In the genomic region with DNA sequence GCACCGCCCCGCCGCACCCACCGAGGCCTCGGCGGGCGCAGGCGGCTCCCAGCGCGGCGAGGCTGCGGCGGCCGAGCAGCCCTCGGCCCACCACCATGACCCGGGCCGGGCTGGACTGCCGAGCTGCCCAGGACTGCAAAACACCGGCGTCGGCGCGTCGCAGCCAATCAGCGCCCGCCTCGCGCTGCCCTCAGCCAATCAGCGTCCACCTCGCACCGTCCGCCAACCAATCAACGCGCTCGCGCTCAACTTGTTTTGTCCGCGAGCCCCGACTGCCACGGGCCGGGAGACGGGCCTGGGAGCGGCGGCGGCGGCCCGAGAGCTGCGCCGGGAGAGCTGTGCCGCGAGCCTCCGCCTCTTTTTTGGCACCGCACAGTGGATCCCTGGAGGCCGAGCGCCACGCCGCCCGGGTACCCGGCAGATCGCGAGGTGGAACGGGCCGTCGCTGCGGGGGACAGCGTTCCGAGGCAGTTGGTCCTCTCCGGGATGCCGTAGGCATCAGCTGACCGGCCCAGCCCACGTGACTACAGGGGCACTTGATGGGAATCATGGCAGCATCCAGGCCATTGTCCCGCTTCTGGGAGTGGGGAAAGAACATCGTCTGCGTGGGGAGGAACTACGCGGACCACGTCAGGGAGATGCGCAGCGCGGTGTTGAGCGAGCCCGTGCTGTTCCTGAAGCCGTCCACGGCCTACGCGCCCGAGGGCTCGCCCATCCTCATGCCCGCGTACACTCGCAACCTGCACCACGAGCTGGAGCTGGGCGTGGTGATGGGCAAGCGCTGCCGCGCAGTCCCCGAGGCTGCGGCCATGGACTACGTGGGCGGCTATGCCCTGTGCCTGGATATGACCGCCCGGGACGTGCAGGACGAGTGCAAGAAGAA, we compare ENCODE assay signal across 1 cellular context.
TF ChIP-seq lines count a peak whose summit lies in the region.

Gene FAHD1, plus strand, starts transcription at position 516 of the 883 bp plus-strand sequence. Its CDS starts 33 bp downstream, at position 549.
Gene HAGH, minus strand, starts transcription at position 135 of the 883 bp plus-strand sequence. Its CDS starts 38 bp downstream, at position 97.

TF ChIP-seq in HepG2, 621 proteins besides CTCF, POLR2A, EP300 and RAD21 (continued from another document and continues in another):
- TF ChIP-seq IRF1 (CRISPR knock-in tag; IDR thresholded peaks at IDR 0.05; ENCODE audit: low read depth): no peak
- TF ChIP-seq MIXL1 (CRISPR knock-in tag; IDR thresholded peaks at IDR 0.05): peak; percentile 77
- TF ChIP-seq RBFOX2 (IDR thresholded peaks at IDR 0.05; ENCODE audit: low read depth, low read length): peak; percentile 94
- TF ChIP-seq TMF1 (CRISPR knock-in tag; IDR thresholded peaks at IDR 0.05; ENCODE audit: low read depth): peak; percentile 87; the same call in 1 of the 2 replicates
- no peak for TF ChIP-seq ZNF207 (IDR thresholded peaks at IDR 0.05; ENCODE audit: borderline replicate concordance)
- TF ChIP-seq ZNF781 (CRISPR knock-in tag; IDR thresholded peaks at IDR 0.05; ENCODE audit: borderline replicate concordance, not compliant biosample characterization): peak; percentile 93
- peak; percentile 74 for TF ChIP-seq ZNF33B (CRISPR knock-in tag; IDR thresholded peaks at IDR 0.05)
- TF ChIP-seq CENPBD1 (CRISPR knock-in tag; IDR thresholded peaks at IDR 0.05; ENCODE audit: borderline replicate concordance, low read depth): no peak
- no peak; the same call in 1 of the 2 replicates for TF ChIP-seq ZSCAN12 (CRISPR knock-in tag; IDR thresholded peaks at IDR 0.05)
- no peak; the same call in 1 of the 2 replicates for TF ChIP-seq ZFP36L2 (CRISPR knock-in tag; IDR thresholded peaks at IDR 0.05)
- peak; percentile 90; the same call in 1 of the 2 replicates for TF ChIP-seq MEIS1 (CRISPR knock-in tag; IDR thresholded peaks at IDR 0.05; ENCODE audit: borderline replicate concordance)
- TF ChIP-seq ZNF460 (CRISPR knock-in tag; IDR thresholded peaks at IDR 0.05; ENCODE audit: borderline replicate concordance): no peak
- peak; percentile 58 for TF ChIP-seq SKI (IDR thresholded peaks at IDR 0.05; ENCODE audit: partially characterized antibody)
- peak; percentile 87 for TF ChIP-seq CENPT (CRISPR knock-in tag; IDR thresholded peaks at IDR 0.05; ENCODE audit: low read depth)
- no peak for TF ChIP-seq ZNF34 (CRISPR knock-in tag; IDR thresholded peaks at IDR 0.05; ENCODE audit: borderline replicate concordance)
- no peak; the same call in 1 of the 2 replicates for TF ChIP-seq GLI4 (CRISPR knock-in tag; IDR thresholded peaks at IDR 0.05; ENCODE audit: borderline replicate concordance)
- TF ChIP-seq, protein P1, sequence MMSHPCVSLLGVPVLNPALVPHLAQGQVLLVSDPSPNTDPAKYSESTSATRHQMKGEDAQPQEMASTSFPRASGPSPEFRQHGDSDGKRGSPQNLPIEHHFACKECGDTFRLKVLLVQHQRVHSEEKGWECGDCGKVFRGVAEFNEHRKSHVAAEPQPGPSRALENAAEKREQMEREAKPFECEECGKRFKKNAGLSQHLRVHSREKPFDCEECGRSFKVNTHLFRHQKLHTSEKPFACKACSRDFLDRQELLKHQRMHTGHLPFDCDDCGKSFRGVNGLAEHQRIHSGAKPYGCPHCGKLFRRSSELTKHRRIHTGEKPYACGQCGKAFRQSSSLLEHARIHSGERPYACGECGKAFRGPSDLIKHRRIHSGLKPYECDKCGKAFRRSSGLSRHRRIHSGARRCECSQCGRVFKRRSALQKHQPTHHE (CRISPR knock-in tag; IDR thresholded peaks at IDR 0.05; ENCODE audit: borderline replicate concordance): 0 out of 2 replicates have a peak, but pooled peaks have one; percentile 48
- peak; percentile 90 for TF ChIP-seq UBTF (CRISPR knock-in tag; IDR thresholded peaks at IDR 0.05)
- TF ChIP-seq MTF1 (CRISPR knock-in tag; IDR thresholded peaks at IDR 0.05): no peak
- TF ChIP-seq, protein P2, sequence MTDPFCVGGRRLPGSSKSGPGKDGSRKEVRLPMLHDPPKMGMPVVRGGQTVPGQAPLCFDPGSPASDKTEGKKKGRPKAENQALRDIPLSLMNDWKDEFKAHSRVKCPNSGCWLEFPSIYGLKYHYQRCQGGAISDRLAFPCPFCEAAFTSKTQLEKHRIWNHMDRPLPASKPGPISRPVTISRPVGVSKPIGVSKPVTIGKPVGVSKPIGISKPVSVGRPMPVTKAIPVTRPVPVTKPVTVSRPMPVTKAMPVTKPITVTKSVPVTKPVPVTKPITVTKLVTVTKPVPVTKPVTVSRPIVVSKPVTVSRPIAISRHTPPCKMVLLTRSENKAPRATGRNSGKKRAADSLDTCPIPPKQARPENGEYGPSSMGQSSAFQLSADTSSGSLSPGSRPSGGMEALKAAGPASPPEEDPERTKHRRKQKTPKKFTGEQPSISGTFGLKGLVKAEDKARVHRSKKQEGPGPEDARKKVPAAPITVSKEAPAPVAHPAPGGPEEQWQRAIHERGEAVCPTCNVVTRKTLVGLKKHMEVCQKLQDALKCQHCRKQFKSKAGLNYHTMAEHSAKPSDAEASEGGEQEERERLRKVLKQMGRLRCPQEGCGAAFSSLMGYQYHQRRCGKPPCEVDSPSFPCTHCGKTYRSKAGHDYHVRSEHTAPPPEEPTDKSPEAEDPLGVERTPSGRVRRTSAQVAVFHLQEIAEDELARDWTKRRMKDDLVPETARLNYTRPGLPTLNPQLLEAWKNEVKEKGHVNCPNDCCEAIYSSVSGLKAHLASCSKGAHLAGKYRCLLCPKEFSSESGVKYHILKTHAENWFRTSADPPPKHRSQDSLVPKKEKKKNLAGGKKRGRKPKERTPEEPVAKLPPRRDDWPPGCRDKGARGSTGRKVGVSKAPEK (CRISPR knock-in tag; IDR thresholded peaks at IDR 0.05; ENCODE audit: borderline replicate concordance): no peak
- TF ChIP-seq, protein P3, sequence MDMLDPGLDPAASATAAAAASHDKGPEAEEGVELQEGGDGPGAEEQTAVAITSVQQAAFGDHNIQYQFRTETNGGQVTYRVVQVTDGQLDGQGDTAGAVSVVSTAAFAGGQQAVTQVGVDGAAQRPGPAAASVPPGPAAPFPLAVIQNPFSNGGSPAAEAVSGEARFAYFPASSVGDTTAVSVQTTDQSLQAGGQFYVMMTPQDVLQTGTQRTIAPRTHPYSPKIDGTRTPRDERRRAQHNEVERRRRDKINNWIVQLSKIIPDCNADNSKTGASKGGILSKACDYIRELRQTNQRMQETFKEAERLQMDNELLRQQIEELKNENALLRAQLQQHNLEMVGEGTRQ (IDR thresholded peaks at IDR 0.05; ENCODE audit: low read depth, low read length): peak; percentile 99
- TF ChIP-seq, protein P3 (CRISPR knock-in tag; IDR thresholded peaks at IDR 0.05; ENCODE audit: borderline replicate concordance): peak; percentile 100
- TF ChIP-seq ZNF646 (CRISPR knock-in tag; IDR thresholded peaks at IDR 0.05): no peak; the same call in 1 of the 2 replicates
- TF ChIP-seq NR2F1 (CRISPR knock-in tag; IDR thresholded peaks at IDR 0.05): peak in 1 of 2 experiments; percentile 30; a peak in 1 of 4 replicates
- peak; percentile 44; the same call in 1 of the 2 replicates for TF ChIP-seq HBP1 (CRISPR knock-in tag; IDR thresholded peaks at IDR 0.05; ENCODE audit: low read depth)
- no peak for TF ChIP-seq FLYWCH1 (CRISPR knock-in tag; IDR thresholded peaks at IDR 0.05)
